In the genomic region with DNA sequence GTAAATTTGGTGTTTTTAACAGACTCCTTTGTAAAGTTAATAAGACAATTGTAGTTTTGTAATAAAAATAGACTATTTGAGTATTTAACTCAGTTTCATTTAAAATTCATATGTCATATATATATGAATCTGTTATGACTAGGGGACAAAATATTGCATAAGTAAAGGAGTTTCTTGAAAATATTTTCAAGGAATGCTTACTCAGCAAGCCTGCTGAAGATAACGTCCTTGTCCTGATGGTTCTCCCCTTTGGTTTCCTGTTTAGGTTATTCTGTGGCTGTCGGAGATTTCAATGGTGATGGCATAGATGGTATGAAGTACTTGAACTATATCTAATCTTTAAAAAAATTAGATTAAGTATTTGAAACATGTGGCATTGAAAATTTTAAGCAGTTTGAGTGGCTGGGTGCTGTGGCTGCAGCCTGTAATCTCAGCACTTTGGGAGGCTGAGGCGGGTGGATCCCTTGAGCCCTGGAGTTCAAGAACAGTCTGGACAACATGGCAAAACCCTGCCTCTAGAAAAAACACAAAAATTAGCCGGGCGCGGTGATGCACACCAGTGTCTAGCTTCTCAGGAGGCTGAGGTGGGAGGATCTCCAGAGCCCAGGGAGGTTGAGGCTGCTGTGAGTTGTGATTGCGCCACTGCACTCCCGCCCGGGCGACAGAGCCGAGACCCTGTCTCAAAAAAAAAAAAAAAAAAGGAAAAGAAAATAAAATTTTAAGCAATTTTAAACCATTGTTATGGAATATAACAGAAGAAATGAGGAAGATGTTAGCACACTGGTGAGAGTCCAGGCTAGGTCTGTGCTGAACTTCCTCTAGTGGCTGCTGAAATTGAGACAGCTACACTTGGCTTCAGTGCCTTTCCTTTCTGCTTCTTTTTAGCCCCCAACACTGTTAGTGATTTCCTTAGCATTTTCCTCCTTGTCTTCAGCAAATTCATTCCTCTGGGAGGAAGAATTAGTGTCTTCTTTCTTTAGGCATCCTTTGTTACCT, we compare ENCODE assay signal across 27 cellular contexts. TPM values are rescaled to one million over a fixed set of nuclear protein-coding genes. Genes with fewer than 3 reads are reported as not detected.
DNase-seq lines count a peak whose midpoint lies in the region; ATAC-seq, FAIRE-seq and TF ChIP-seq lines count a peak whose summit lies in the region.
"Had no signal": no experiment of that assay in that cellular context is flagged by ENCODE, and none has a peak within 500 bp of the region (broad histone marks: within the 10 kb centered on the region; RNA-seq: fewer than 3 reads in every experiment).

No MANE protein-coding gene starts in this region.

- H3K27ac ChIP-seq in A549, result no peak overlapping the region
- no peak overlapping the region for H3K27ac ChIP-seq in caudate nucleus (ENCODE audit: low read depth, low read length)
- H3K27ac ChIP-seq in CD4-positive, alpha-beta T cell (ENCODE audit: low read depth, low read length), result no peak overlapping the region
- H3K27ac ChIP-seq: esophagus squamous epithelium, VCaP had no signal

- H3K27ac Mint-ChIP-seq in glutamatergic neuron (ENCODE audit: unreplicated experiment), result peak overlapping the region; percentile 3
- H3K27ac Mint-ChIP-seq in CD4-positive, alpha-beta T cell, result no peak overlapping the region
- H3K27ac Mint-ChIP-seq: nephron; stimulated activated naive CD8-positive, alpha-beta T cell treated with anti-CD3 and anti-CD28 coated beads, Interleukin-15, amount 100 ng/mL, for 72 hours; T-cell had no signal

- CTCF ChIA-PET in A549 (lab: Yijun Ruan, JAX), result no interaction called here
- CTCF ChIA-PET in CD4-positive, alpha-beta T cell (lab: Charles Lee), result no interaction called here

- H3K27me3 ChIP-seq in CD4-positive, alpha-beta T cell (ENCODE audit: control insufficient read depth, insufficient read depth, low read length), result no peaks in the 10 kb centered on the region
- H3K27me3 ChIP-seq: esophagus squamous epithelium had no signal

- POLR2A ChIA-PET in A549 (lab: Yijun Ruan, JAX), result no interaction called here
- POLR2A ChIA-PET in CD4-positive, alpha-beta T cell (lab: Charles Lee), result no interaction called here

- peaks cover 11% of the 10 kb centered on the region; the same call in 1 of the 3 replicates for H3K4me1 ChIP-seq in A549

- no peak for TF ChIP-seq POLR2A in A549 (IDR thresholded peaks at IDR 0.05; ENCODE audit: low read length)

- DNase-seq in A549 (ENCODE audit: low read depth in 1 of 2, low spot score in 1 of 2) (no peak), glutamatergic neuron (no peak), COR-L47 (lab: John Stamatoyannopoulos, UW) (no peak), caudate nucleus (lab: John Stamatoyannopoulos, UW) (no peak)
- no peak for DNase-seq in CD4-positive, alpha-beta T cell
- DNase-seq: activated CD4-positive, alpha-beta T cell treated with anti-CD3 and anti-CD28 coated beads, Interleukin-2, amount 50 U/mL, for 4 hours; activated effector memory CD4-positive, alpha-beta T cell treated with anti-CD3 and anti-CD28 coated beads, Interleukin-2, amount 50 U/mL, for 16 hours; anterior cingulate cortex; cerebellar nuclear complex; DMS79 treated with DMSO at 0.1 percent for 48 hours; effector memory CD8-positive, alpha-beta T cell; esophagus squamous epithelium; Karpas-422; NCI-H2107; NCI-H526; small intestine; stimulated activated CD4-positive, alpha-beta T cell treated with anti-CD3 and anti-CD28 coated beads, Interleukin-2, amount 100 ng/mL, for 48 hours; stimulated activated naive CD8-positive, alpha-beta T cell treated with anti-CD3 and anti-CD28 coated beads, Interleukin-15, amount 100 ng/mL, for 72 hours; T-cell; trophoblast cell had no signal

- H3K4me2 ChIP-seq in A549, result no peak overlapping the region

- TF ChIP-seq RAD21 in A549 (conservative IDR thresholded peaks at IDR 0.05 in 1 of 2, IDR thresholded peaks at IDR 0.05 in 1 of 2), result no peak

- no peaks in the 10 kb centered on the region for H3K9me3 ChIP-seq in A549
- H3K9me3 ChIP-seq in CD4-positive, alpha-beta T cell (ENCODE audit: control insufficient read depth, low read length), result no peaks in the 10 kb centered on the region
- H3K9me3 ChIP-seq: esophagus squamous epithelium had no signal

- no peak overlapping the region for H3K4me3 Mint-ChIP-seq in glutamatergic neuron (ENCODE audit: unreplicated experiment)
- H3K4me3 Mint-ChIP-seq in CD4-positive, alpha-beta T cell, result no peak overlapping the region
- H3K4me3 Mint-ChIP-seq: effector memory CD8-positive, alpha-beta T cell; nephron; stimulated activated naive CD8-positive, alpha-beta T cell treated with anti-CD3 and anti-CD28 coated beads, Interleukin-15, amount 100 ng/mL, for 72 hours; T-cell had no signal

- ATAC-seq in A549, result peak; percentile 44 to 48; a peak in 2 of 6 replicates
- ATAC-seq in CD4-positive, alpha-beta T cell (ENCODE audit: poor library complexity), result no peak
- ATAC-seq in GM19023 (IDR thresholded peaks at IDR 0.05; ENCODE audit: unreplicated experiment), result no peak
- ATAC-seq: effector memory CD8-positive, alpha-beta T cell; stimulated activated naive CD8-positive, alpha-beta T cell treated with anti-CD3 and anti-CD28 coated beads, Interleukin-15, amount 100 ng/mL, for 72 hours; T-cell had no signal

- no peaks in the 10 kb centered on the region for H3K27me3 Mint-ChIP-seq in glutamatergic neuron (ENCODE audit: unreplicated experiment)
- no peaks in the 10 kb centered on the region for H3K27me3 Mint-ChIP-seq in CD4-positive, alpha-beta T cell
- H3K27me3 Mint-ChIP-seq: effector memory CD8-positive, alpha-beta T cell; stimulated activated naive CD8-positive, alpha-beta T cell treated with anti-CD3 and anti-CD28 coated beads, Interleukin-15, amount 100 ng/mL, for 72 hours; T-cell had no signal

- H3K9me3 Mint-ChIP-seq in glutamatergic neuron (ENCODE audit: unreplicated experiment), result no peaks in the 10 kb centered on the region
- no peaks in the 10 kb centered on the region for H3K9me3 Mint-ChIP-seq in CD4-positive, alpha-beta T cell
- H3K9me3 Mint-ChIP-seq: effector memory CD8-positive, alpha-beta T cell; nephron; stimulated activated naive CD8-positive, alpha-beta T cell treated with anti-CD3 and anti-CD28 coated beads, Interleukin-15, amount 100 ng/mL, for 72 hours; T-cell had no signal

- no peak for TF ChIP-seq CTCF in A549 (IDR thresholded peaks at IDR 0.05)
- no peak for TF ChIP-seq CTCF in glutamatergic neuron (IDR thresholded peaks at IDR 0.05; ENCODE audit: partially characterized antibody, unreplicated experiment)
- no peak for TF ChIP-seq CTCF in CD4-positive, alpha-beta T cell (IDR thresholded peaks at IDR 0.05)

- no peak for TF ChIP-seq EP300 in A549 (IDR thresholded peaks at IDR 0.05)

- H3K4me3 ChIP-seq in A549, result no peak overlapping the region
- H3K4me3 ChIP-seq: esophagus squamous epithelium had no signal

- H3K4me1 Mint-ChIP-seq in glutamatergic neuron (ENCODE audit: low read depth, unreplicated experiment), result peaks cover 11% of the 10 kb centered on the region
- no peaks in the 10 kb centered on the region for H3K4me1 Mint-ChIP-seq in CD4-positive, alpha-beta T cell (ENCODE audit: low read depth)
- H3K4me1 Mint-ChIP-seq: nephron had no signal

- FAIRE-seq in A549 (lab: Jason Lieb, UNC), result no peak
- peak; percentile 90 for FAIRE-seq in G401.6 (lab: Jason Lieb, UNC)
- peak; percentile 70 for FAIRE-seq in TTC549 (lab: Jason Lieb, UNC)
- FAIRE-seq: H54, small intestine had no signal

- no peaks in the 10 kb centered on the region for H3K36me3 Mint-ChIP-seq in glutamatergic neuron (ENCODE audit: unreplicated experiment)
- H3K36me3 Mint-ChIP-seq in CD4-positive, alpha-beta T cell (ENCODE audit: low read depth), result peaks cover 23% of the 10 kb centered on the region

- 92% methylated on average over 11 of the region's 11 CpGs for WGBS in A549 (ENCODE audit: missing lambda C conversion rate)

- intact Hi-C loops in CD4-positive, alpha-beta T cell (cut with DNase I, micrococcal nuclease), result no loop called here

TF ChIP-seq in A549, 52 proteins besides CTCF, POLR2A, EP300 and RAD21:
- TF ChIP-seq CHD2 (IDR thresholded peaks at IDR 0.05; ENCODE audit: low read length, partially characterized antibody), result no peak
- no peak for TF ChIP-seq RARB (CRISPR knock-in tag; IDR thresholded peaks at IDR 0.05)
- no peak for TF ChIP-seq CEBPB (IDR thresholded peaks at IDR 0.05)
- TF ChIP-seq MAFK (IDR thresholded peaks at IDR 0.05; ENCODE audit: partially characterized antibody), result peak; percentile 90
- TF ChIP-seq, protein P1, sequence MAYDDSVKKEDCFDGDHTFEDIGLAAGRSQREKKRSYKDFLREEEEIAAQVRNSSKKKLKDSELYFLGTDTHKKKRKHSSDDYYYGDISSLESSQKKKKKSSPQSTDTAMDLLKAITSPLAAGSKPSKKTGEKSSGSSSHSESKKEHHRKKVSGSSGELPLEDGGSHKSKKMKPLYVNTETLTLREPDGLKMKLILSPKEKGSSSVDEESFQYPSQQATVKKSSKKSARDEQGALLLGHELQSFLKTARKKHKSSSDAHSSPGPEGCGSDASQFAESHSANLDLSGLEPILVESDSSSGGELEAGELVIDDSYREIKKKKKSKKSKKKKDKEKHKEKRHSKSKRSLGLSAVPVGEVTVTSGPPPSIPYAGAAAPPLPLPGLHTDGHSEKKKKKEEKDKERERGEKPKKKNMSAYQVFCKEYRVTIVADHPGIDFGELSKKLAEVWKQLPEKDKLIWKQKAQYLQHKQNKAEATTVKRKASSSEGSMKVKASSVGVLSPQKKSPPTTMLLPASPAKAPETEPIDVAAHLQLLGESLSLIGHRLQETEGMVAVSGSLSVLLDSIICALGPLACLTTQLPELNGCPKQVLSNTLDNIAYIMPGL (CRISPR knock-in tag; IDR thresholded peaks at IDR 0.05; ENCODE audit: borderline replicate concordance), result no peak
- TF ChIP-seq CHD4 (IDR thresholded peaks at IDR 0.05; ENCODE audit: borderline replicate concordance), result no peak
- no peak for TF ChIP-seq FOXS1 (CRISPR knock-in tag; IDR thresholded peaks at IDR 0.05)
- TF ChIP-seq ZFP36 (IDR thresholded peaks at IDR 0.05; ENCODE audit: borderline replicate concordance, partially characterized antibody), result no peak

RNA-seq across cellular contexts. Expression of gene ITGAV, which starts 47.2 kb away (rescaled TPM):
- polyA plus RNA-seq in A549 (2011; rRNA removed), result 148 and 159 TPM in 2 replicates
- 22.5 and 22.6 TPM in 2 replicates for polyA plus RNA-seq in A549 (2012; cell fraction: cytosol; rRNA removed)
- 26.9 and 34.1 TPM in 2 replicates for polyA plus RNA-seq in A549 (2012; cell fraction: nucleus; rRNA removed)
- 87.6 to 101 TPM (median 93.3 TPM) in 3 replicates for polyA plus RNA-seq in A549 (2017; fragmentation: RNase III; extraction: RNeasy Plus Mini Kit Qiagen cat#74134 plus additional on column Dnase treatment)
- 159 and 161 TPM in 2 replicates for polyA minus RNA-seq in A549 (2011; rRNA and poly(A)+ RNA removed)
- total RNA-seq in glutamatergic neuron (ENCODE audit: unreplicated experiment), result 21.9 TPM
- total RNA-seq in CD4-positive, alpha-beta T cell, result 1 to 10 TPM; 2.9 to 3.7 TPM

RNA-seq across cellular contexts. Expression of gene FAM171B, which starts 56.8 kb away (rescaled TPM):
- polyA plus RNA-seq in A549 (2011; rRNA removed) (6.4 and 6.5 TPM in 2 replicates), A549 (2017; fragmentation: RNase III; extraction: RNeasy Plus Mini Kit Qiagen cat#74134 plus additional on column Dnase treatment) (1.8 to 2.2 TPM (median 1.8 TPM) in 3 replicates)
- polyA plus RNA-seq in A549 (2012; cell fraction: cytosol; rRNA removed), result 0.56 and 0.60 TPM in 2 replicates
- polyA plus RNA-seq in A549 (2012; cell fraction: nucleus; rRNA removed), result 0.42 and 0.65 TPM in 2 replicates
- polyA minus RNA-seq in A549 (2011; rRNA and poly(A)+ RNA removed), result 5.1 and 5.8 TPM in 2 replicates
- 82.8 TPM for total RNA-seq in glutamatergic neuron (ENCODE audit: unreplicated experiment)
- under 1 TPM; 0.03 to 0.08 TPM for total RNA-seq in CD4-positive, alpha-beta T cell
- total RNA-seq: HT-29 had no signal

Comparison
In these comparisons a context has a peak if more than half of its experiments do, and no peak if none do; other contexts are left out.
1. ATAC-seq: peak in A549 (2 of 2); none in CD4-positive, alpha-beta T cell (single experiment) and GM19023 (single experiment).
2. RNA of gene FAM171B, which starts 56.8 kb away (total RNA-seq): 82.8 TPM in glutamatergic neuron (single experiment); 0.03 to 0.08 TPM in CD4-positive, alpha-beta T cell; every median in the first group is over 10 times any median in the second.